13 cellular contexts compared by ENCODE assay signal in genomic region chr6:34383651-34384304, GRCh38. TPM values are rescaled to one million over a fixed set of nuclear protein-coding genes. Genes with fewer than 3 reads are reported as not detected.
DNase-seq lines count a peak whose midpoint lies in the region; ATAC-seq, FAIRE-seq and TF ChIP-seq lines count a peak whose summit lies in the region.
"Had no signal": no experiment of that assay in that cellular context is flagged by ENCODE, and none has a peak within 500 bp of the region (broad histone marks: within the 10 kb centered on the region; RNA-seq: fewer than 3 reads in every experiment).

No MANE protein-coding gene starts in this region.

- H3K9me3 ChIP-seq in HEK293 (ENCODE audit: control insufficient read depth, insufficient read depth, low read depth, low read length) = no peaks in the 10 kb centered on the region
- no peaks in the 10 kb centered on the region for H3K9me3 ChIP-seq in testis
- H3K9me3 ChIP-seq: Peyer's patch had no signal

- TF ChIP-seq CTCF in HEK293 (tag by site-specific recombination; IDR thresholded peaks at IDR 0.05) (no peak), cardiac fibroblast (IDR thresholded peaks at IDR 0.05; ENCODE audit: low read depth, low read length) (no peak), testis (IDR thresholded peaks at IDR 0.05) (no peak)

- H3K36me3 ChIP-seq in HEK293 (ENCODE audit: control insufficient read depth in 2 of 2, insufficient read depth in 1 of 2, low read length in 2 of 2) (peaks cover 0 to 4% of the 10 kb centered on the region in 2 experiments; a peak in 1 of 3 replicates), testis (ENCODE audit: low read depth, missing control alignments) (no peaks in the 10 kb centered on the region)
- H3K36me3 ChIP-seq: Peyer's patch had no signal

- no peak for ATAC-seq in HG02759 (IDR thresholded peaks at IDR 0.05; ENCODE audit: unreplicated experiment)
- ATAC-seq: activated T-cell treated with anti-CD3 and anti-CD28 coated beads, Interleukin-2, amount 50 U/mL, for 4 hours had no signal

- H3K4me1 ChIP-seq in HEK293 (ENCODE audit: control insufficient read depth, insufficient read depth, low read length) (peaks cover 26% of the 10 kb centered on the region), testis (peaks cover 17% of the 10 kb centered on the region)

- WGBS in testis, 2 donors = 50 to 60% methylated on average over 5 of the region's 5 CpGs

- intact Hi-C loops in testis (cut with DNase I; ENCODE audit: low total_unique reads) = no loop called here

- DNase-seq in cardiac fibroblast (ENCODE audit: low read depth in 2 of 2) = peak; percentile 37 to 71
- DNase-seq in testis = no peak
- no peak for DNase-seq in activated CD4-positive, CD25-positive, alpha-beta regulatory T cell treated with anti-CD3 and anti-CD28 coated beads, Interleukin-2, amount 50 U/mL, for 72 hours
- DNase-seq in urothelium cell line (ENCODE audit: low spot score) = no peak
- no peak for DNase-seq in GM12892 (ENCODE audit: insufficient read length)
- DNase-seq: activated T-cell treated with anti-CD3 and anti-CD28 coated beads, Interleukin-2, amount 50 U/mL, for 4 hours; DMS53; NCI-H2081 treated with DMSO at 0.1 percent for 48 hours; Peyer's patch had no signal

- H3K27ac ChIP-seq in HEK293 (ENCODE audit: extremely low read depth, low read depth, low read length) (peak overlapping the region; percentile 48), layer of hippocampus (ENCODE audit: low read depth, low read length) (peak overlapping the region; percentile 21), testis (peak overlapping the region; percentile 32 to 75)

- POLR2A ChIA-PET in HEK293 (lab: Yijun Ruan, JAX) = interaction anchor here (0.6 to 0.7 kb wide), 3 partner anchors 32 to 222 kb away, joined by 3 to 6 read pairs (median 4); no protein-coding TSS in a partner anchor

- H3K27me3 ChIP-seq in layer of hippocampus (ENCODE audit: control insufficient read depth, insufficient read depth, low read length) (no peaks in the 10 kb centered on the region), testis (no peaks in the 10 kb centered on the region)
- H3K27me3 ChIP-seq: Peyer's patch had no signal

- CTCF ChIA-PET in HEK293 (lab: Yijun Ruan, JAX) = interaction anchor here (0.6 to 2.4 kb wide), 5 partner anchors 8 to 217 kb away, joined by 3 to 7 read pairs (median 3); no protein-coding TSS in a partner anchor

- no peak overlapping the region for H3K4me3 ChIP-seq in HEK293 (ENCODE audit: low read depth, low read length)
- H3K4me3 ChIP-seq in cardiac fibroblast (replicated peaks in 1 of 2; ENCODE audit: low read depth in 2 of 2, low read length in 2 of 2) = no peak overlapping the region
- no peak overlapping the region for H3K4me3 ChIP-seq in testis
- H3K4me3 ChIP-seq: Peyer's patch had no signal

- TF ChIP-seq POLR2A in testis (IDR thresholded peaks at IDR 0.05) = no peak
- TF ChIP-seq POLR2A in GM12892 (IDR thresholded peaks at IDR 0.05; ENCODE audit: low read depth, low read length) = no peak

- FAIRE-seq in urothelium cell line (lab: Jason Lieb, UNC) (no peak), GM12892 (lab: Jason Lieb, UNC) (no peak)
- FAIRE-seq: bronchial epithelial cell had no signal

TF ChIP-seq in HEK293, 187 proteins besides CTCF, POLR2A, EP300 and RAD21:
- TF ChIP-seq ZNF600 (tag by site-specific recombination; IDR thresholded peaks at IDR 0.05) (peak; percentile 50; the same call in 1 of the 2 replicates), ZNF18 (tag by site-specific recombination; IDR thresholded peaks at IDR 0.05) (no peak), ZNF423 (tag by site-specific recombination; IDR thresholded peaks at IDR 0.05) (no peak)
- TF ChIP-seq, protein P1, sequence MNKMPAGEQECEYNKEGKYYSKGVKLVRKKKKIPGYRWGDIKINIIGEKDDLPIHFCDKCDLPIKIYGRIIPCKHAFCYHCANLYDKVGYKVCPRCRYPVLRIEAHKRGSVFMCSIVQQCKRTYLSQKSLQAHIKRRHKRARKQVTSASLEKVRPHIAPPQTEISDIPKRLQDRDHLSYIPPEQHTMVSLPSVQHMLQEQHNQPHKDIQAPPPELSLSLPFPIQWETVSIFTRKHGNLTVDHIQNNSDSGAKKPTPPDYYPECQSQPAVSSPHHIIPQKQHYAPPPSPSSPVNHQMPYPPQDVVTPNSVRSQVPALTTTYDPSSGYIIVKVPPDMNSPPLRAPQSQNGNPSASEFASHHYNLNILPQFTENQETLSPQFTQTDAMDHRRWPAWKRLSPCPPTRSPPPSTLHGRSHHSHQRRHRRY (tag by site-specific recombination; IDR thresholded peaks at IDR 0.05) = no peak
TF ChIP-seq in HEK293: peak in this region for 1.

RNA-seq across cellular contexts. Expression of gene NUDT3, which starts 8.7 kb away (rescaled TPM):
- 10 to 100 TPM; 24.0 to 28.3 TPM for total RNA-seq in testis
- polyA plus RNA-seq in testis (ENCODE audit: insufficient read depth, low read depth, low replicate concordance) = 18.7 TPM
- polyA plus RNA-seq in GM12892 (2012; ENCODE audit: missing spikeins) = 4.6 TPM

RNA-seq across cellular contexts. Expression of gene RPS10, which starts 42.1 kb away (rescaled TPM):
- 1,000 to 10,000 TPM in 1 of 2 donors, 100 to 1,000 TPM in 1; 926 to 1,691 TPM for total RNA-seq in testis
- polyA plus RNA-seq in testis (ENCODE audit: insufficient read depth, low read depth, low replicate concordance) = 1,309 TPM
- polyA plus RNA-seq in GM12892 (2012; ENCODE audit: missing spikeins) = 4,762 TPM

Comparison
In these comparisons a context has a peak if more than half of its experiments do, and no peak if none do; other contexts are left out.
1. DNase-seq: peak in cardiac fibroblast (2 of 2); none in testis (single experiment), activated CD4-positive, CD25-positive, alpha-beta regulatory T cell treated with anti-CD3 and anti-CD28 coated beads, Interleukin-2, amount 50 U/mL, for 72 hours (single experiment), urothelium cell line (single experiment) and GM12892 (single experiment).
2. Peak in every context shown above with its lines, with median percentiles within 50 percentile points of each other: H3K27ac ChIP-seq.